1 cellular context compared by ENCODE assay signal in the genomic region with DNA sequence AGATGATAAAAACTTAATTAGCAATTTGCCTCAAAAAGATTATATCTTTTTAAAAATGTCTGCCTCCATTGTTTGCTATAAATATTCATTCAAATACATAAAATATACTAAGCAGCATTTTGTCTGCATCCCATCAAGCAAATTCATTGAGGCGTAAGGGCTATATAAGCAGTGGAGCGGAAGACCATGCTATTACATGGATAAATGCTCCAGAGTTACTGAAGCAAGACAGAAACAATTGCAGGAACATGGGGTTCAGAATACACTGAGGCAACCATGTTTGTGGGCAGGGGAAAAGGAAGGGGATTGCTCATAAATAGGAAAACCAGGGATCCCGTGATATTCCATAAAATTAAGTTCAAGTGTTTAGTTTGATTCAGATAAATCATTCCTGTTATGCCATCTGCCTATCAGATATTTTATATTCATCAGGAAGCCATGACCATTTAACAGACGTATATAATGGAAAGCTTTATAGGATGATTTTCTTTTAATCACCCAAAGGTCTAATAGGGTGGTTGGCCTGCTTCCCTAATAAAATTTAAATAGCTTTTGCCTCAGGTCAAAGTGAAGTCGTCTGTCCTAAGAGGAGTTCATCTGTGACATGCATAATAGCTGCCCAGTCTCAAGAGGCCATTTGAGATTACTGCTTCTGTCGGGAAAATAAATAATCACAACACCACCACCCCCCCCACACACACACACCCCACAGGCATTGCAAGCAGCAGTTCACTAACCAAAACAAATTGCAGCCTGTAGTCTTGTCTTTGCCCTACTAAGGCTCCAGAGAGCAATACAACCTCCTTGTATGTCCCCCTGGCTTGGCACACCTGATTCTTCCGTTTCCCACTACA.
TF ChIP-seq lines count a peak whose summit lies in the region.

No MANE protein-coding gene starts in this region.

TF ChIP-seq in HepG2, 621 proteins besides CTCF, POLR2A, EP300 and RAD21 (continued from another document):
- no peak for TF ChIP-seq NFAT5 (CRISPR knock-in tag; IDR thresholded peaks at IDR 0.05)
- TF ChIP-seq SPEN (CRISPR knock-in tag; IDR thresholded peaks at IDR 0.05; ENCODE audit: low read depth) = no peak
